In the genomic region with DNA sequence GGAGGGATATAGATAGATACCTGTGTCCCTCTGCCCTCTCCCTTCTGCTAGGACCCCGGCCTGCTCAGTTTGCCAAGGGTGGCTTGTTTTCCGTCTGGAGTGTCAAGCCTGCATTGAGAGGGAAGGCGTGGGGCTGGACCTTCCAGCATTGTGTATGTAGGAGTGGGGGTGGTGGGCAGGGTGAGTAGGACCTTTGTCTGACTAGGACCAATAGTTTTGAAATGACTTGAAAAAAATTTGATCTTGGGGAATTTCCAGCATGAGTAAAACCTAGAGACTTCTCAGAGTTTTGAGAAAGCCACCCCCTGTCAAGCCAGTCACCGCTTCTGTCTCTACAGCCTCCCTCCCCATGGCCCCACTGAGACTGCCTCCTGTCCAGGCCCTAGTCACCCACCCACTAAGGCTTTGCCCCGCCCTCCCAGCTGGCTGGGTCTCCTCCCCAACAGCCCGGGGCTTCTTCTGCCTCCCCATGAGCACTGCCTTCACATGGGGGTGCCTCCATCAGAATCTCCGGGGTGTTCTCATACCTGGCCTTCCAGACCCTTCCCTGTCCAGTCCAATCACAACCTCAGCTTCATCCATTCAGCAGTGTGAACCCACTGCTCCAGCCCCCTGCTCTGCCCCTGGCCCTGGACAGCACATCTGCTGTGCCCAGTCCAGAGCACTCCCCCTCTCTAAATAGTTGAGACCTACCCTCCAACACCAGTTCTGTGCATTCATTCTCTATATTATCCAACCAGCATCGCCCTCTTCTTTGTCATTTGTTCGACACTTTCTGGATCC, we compare ENCODE assay signal across 9 cellular contexts.
DNase-seq lines count a peak whose midpoint lies in the region; ATAC-seq and TF ChIP-seq lines count a peak whose summit lies in the region.
"Had no signal": no experiment of that assay in that cellular context is flagged by ENCODE, and none has a peak within 500 bp of the region (broad histone marks: within the 10 kb centered on the region; RNA-seq: fewer than 3 reads in every experiment).

No MANE protein-coding gene starts in this region.

- H3K4me1 Mint-ChIP-seq in CD14-positive monocyte = peaks cover 28% of the 10 kb centered on the region

- H3K9ac ChIP-seq in GM23248 = no peak overlapping the region

- TF ChIP-seq POLR2A in body of pancreas (IDR thresholded peaks at IDR 0.05) = no peak

- no peaks in the 10 kb centered on the region for H3F3A ChIP-seq in GM23248 (ENCODE audit: insufficient read depth)

- H3K4me3 ChIP-seq in GM23248 (no peak overlapping the region), body of pancreas (no peak overlapping the region)

- H3K27ac Mint-ChIP-seq in CD14-positive monocyte = peak overlapping the region in 1 of 7 donors; percentile 27

- no peaks in the 10 kb centered on the region for H3K9me2 ChIP-seq in GM23248 (ENCODE audit: insufficient read depth)

- no peaks in the 10 kb centered on the region for H4K20me1 ChIP-seq in GM23248 (ENCODE audit: insufficient read depth)

- H2AFZ ChIP-seq in GM23248 = no peak overlapping the region

- no peaks in the 10 kb centered on the region for H3K27me3 ChIP-seq in GM23248 (replicated peaks; ENCODE audit: insufficient read depth)
- H3K27me3 ChIP-seq in body of pancreas = no peaks in the 10 kb centered on the region

- H3K36me3 ChIP-seq in GM23248 (ENCODE audit: low read depth) (no peaks in the 10 kb centered on the region), body of pancreas (replicated peaks in 1 of 2; ENCODE audit: insufficient read depth in 1 of 2, low read depth in 2 of 2) (no peaks in the 10 kb centered on the region)

- peaks cover 0 to 2% of the 10 kb centered on the region in 2 donors for H3K36me3 Mint-ChIP-seq in CD14-positive monocyte

- H3K27ac ChIP-seq in GM23248 (peak overlapping the region; percentile 37), body of pancreas (peak overlapping the region in 3 of 4 donors; percentile 3 to 42 (median 17))

- 43 to 45% methylated on average over 8 to 9 of the region's 9 CpGs for WGBS in GM23248 (ENCODE audit: low coverage in 1 of 2, low lambda C conversion rate in 2 of 2, missing lambda C conversion rate in 2 of 2), 2 experiments
- WGBS in body of pancreas, 2 donors = 66 to 72% methylated on average over 8 to 9 of the region's 9 CpGs

- H3K4me2 ChIP-seq in GM23248 (ENCODE audit: unreplicated experiment) = peak overlapping the region; percentile 26

- intact Hi-C loops in body of pancreas (cut with DNase I) = no loop called here
- intact Hi-C loops in CD14-positive monocyte (cut with micrococcal nuclease) = no loop called here

- no peaks in the 10 kb centered on the region for H3K79me2 ChIP-seq in GM23248 (ENCODE audit: insufficient read depth)

- peak overlapping the region in 1 of 2 donors; percentile 2 for H3K4me3 Mint-ChIP-seq in CD14-positive monocyte

- H3K9me3 Mint-ChIP-seq in CD14-positive monocyte = peaks cover 0 to 7% (median 0%) of the 10 kb centered on the region in 7 donors
- H3K9me3 Mint-ChIP-seq: neural crest cell had no signal

- no peak for TF ChIP-seq CTCF in body of pancreas (IDR thresholded peaks at IDR 0.05)
- TF ChIP-seq CTCF in CD14-positive monocyte (IDR thresholded peaks at IDR 0.05) = no peak

- H3K27me3 Mint-ChIP-seq in CD14-positive monocyte (ENCODE audit: low read depth in 3 of 3) = peaks cover 0 to 1% (median 0%) of the 10 kb centered on the region in 3 donors

- DNase-seq in GM23248 (peak; percentile 92), NCI-H226 (peak; percentile 88), body of pancreas (no peak), HPDE6-E6E7 (ENCODE audit: extremely low spot score) (no peak), cortex of kidney (lab: John Stamatoyannopoulos, UW) (no peak), CD14-positive monocyte (ENCODE audit: low spot score) (no peak)
- peak; percentile 82 for DNase-seq in stimulated activated CD4-positive, alpha-beta T cell treated with anti-CD3 and anti-CD28 coated beads, Interleukin-4, amount 100 ng/mL, for 1 hour

- ATAC-seq in GM18498 (IDR thresholded peaks at IDR 0.05; ENCODE audit: unreplicated experiment) (peak; percentile 87), body of pancreas (peak; percentile 38)

- H3K9me3 ChIP-seq in GM23248 (ENCODE audit: low read depth) (no peaks in the 10 kb centered on the region), body of pancreas (no peaks in the 10 kb centered on the region)

- H3K4me1 ChIP-seq in GM23248 (ENCODE audit: insufficient read depth) (peaks cover 18% of the 10 kb centered on the region), body of pancreas (peaks cover 14% of the 10 kb centered on the region)

- in situ Hi-C loops in GM23248 (cut with MboI) = no loop called here

Comparison
In these comparisons a context has a peak if more than half of its experiments do, and no peak if none do; other contexts are left out.
1. DNase-seq: peak in GM23248 (single experiment), NCI-H226 (single experiment) and stimulated activated CD4-positive, alpha-beta T cell treated with anti-CD3 and anti-CD28 coated beads, Interleukin-4, amount 100 ng/mL, for 1 hour (single experiment); none in body of pancreas (0 of 4), HPDE6-E6E7 (single experiment), cortex of kidney (single experiment) and CD14-positive monocyte (single experiment).